ENCODE assay signal across 1 cellular context in the genomic region with DNA sequence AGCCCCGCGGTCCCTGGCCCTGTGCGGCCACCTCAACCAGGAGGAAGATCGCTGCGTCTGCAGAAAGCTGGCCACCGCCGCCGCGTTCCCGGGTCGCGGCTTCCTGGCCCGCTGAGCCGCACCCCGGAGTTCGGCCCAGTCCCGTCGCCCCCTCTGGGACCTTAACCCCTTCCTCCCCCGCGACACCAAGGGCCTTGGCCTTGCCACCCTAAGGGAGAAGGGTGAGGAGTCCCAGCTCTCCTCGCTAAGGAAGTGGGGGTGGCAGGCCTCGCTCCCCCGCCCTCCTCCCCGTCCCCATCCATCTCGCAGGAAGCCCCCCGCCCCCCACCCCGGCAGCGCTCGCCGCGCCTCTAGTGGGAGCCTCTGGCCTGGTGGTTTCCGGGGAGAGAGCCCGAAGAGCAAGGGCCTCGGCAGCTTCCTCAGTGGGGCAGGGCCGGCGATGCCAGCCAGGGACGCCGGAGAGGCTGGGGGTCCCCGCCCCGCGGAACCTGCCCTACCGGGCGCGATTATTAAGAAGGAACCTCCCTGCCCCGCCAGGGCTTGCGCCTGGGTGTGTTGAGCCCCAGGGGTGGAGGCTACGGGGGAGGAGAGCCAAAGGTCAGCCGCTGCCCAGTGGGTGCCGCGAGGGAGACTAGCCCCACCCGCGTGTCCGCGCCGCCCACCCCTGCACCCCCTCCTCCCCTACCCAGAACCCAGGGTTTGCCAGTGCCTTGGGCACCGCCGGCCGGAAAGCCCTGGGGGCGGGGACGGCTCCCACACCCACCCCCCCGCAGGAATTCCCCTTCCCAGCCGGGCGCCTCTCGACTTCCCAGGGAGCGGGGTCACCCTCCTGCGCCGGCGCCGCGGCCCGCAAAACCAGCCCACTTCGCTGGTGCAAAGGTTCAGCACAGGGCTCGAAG.
TF ChIP-seq lines count a peak whose summit lies in the region.

No MANE protein-coding gene starts in this region.

TF ChIP-seq in K562, 482 proteins besides CTCF, POLR2A, EP300 and RAD21 (continued from another document and continues in another):
- TF ChIP-seq ZBTB49 (CRISPR knock-in tag; IDR thresholded peaks at IDR 0.05; ENCODE audit: borderline replicate concordance) (no peak), ZNF766 (CRISPR knock-in tag; conservative IDR thresholded peaks at IDR 0.05) (no peak), SNIP1 (IDR thresholded peaks at IDR 0.05; ENCODE audit: low read depth) (no peak), ARID2 (IDR thresholded peaks at IDR 0.05) (no peak), ZNF311 (CRISPR knock-in tag; IDR thresholded peaks at IDR 0.05) (no peak), DPF2 (IDR thresholded peaks at IDR 0.05) (no peak), NR1H2 (CRISPR knock-in tag; IDR thresholded peaks at IDR 0.05) (no peak), MEF2D (tag; conservative IDR thresholded peaks at IDR 0.05; ENCODE audit: low read depth) (no peak), KLF1 (tag; IDR thresholded peaks at IDR 0.05) (no peak), RFX5 (IDR thresholded peaks at IDR 0.05; ENCODE audit: low read depth, low read length) (no peak), ZNF24 (IDR thresholded peaks at IDR 0.05) (no peak), TSC22D4 (tag; IDR thresholded peaks at IDR 0.05) (no peak), NFIX (CRISPR knock-in tag; IDR thresholded peaks at IDR 0.05; ENCODE audit: low read depth) (no peak), L3MBTL2 (IDR thresholded peaks at IDR 0.05) (no peak), PHF20 (IDR thresholded peaks at IDR 0.05; ENCODE audit: partially characterized antibody) (no peak), TARDBP (IDR thresholded peaks at IDR 0.05) (no peak), STAG1 (CRISPR knock-in tag; IDR thresholded peaks at IDR 0.05; ENCODE audit: borderline replicate concordance) (no peak), TCF7L2 (IDR thresholded peaks at IDR 0.05; ENCODE audit: low read depth, low read length) (no peak), ARNT (IDR thresholded peaks at IDR 0.05) (no peak), ZFX (CRISPR knock-in tag; IDR thresholded peaks at IDR 0.05) (peak; percentile 58), VEZF1 (CRISPR knock-in tag; IDR thresholded peaks at IDR 0.05) (peak; percentile 84), ZNF445 (CRISPR knock-in tag; IDR thresholded peaks at IDR 0.05; ENCODE audit: low read depth) (no peak), SP2 (IDR thresholded peaks at IDR 0.05; ENCODE audit: extremely low read depth, low read depth, low read length, poor library complexity, severe bottlenecking) (no peak), HSF4 (CRISPR knock-in tag; IDR thresholded peaks at IDR 0.05; ENCODE audit: borderline replicate concordance) (no peak), KAT2B (IDR thresholded peaks at IDR 0.05; ENCODE audit: low read depth, low read length) (no peak), RBM25 (IDR thresholded peaks at IDR 0.05; ENCODE audit: low read depth, low read length, severe bottlenecking) (no peak), RUNX1 (IDR thresholded peaks at IDR 0.05; ENCODE audit: low read depth) (no peak), RBM34 (IDR thresholded peaks at IDR 0.05; ENCODE audit: borderline replicate concordance, insufficient read depth, low read length) (no peak), POLR3G (IDR thresholded peaks at IDR 0.05; ENCODE audit: extremely low read depth, insufficient read length, insufficient replicate concordance) (no peak), E4F1 (CRISPR knock-in tag; IDR thresholded peaks at IDR 0.05; ENCODE audit: borderline replicate concordance) (no peak), SIX5 (IDR thresholded peaks at IDR 0.05; ENCODE audit: borderline replicate concordance in 1 of 2, insufficient read depth in 1 of 2, low read depth in 1 of 2, low read length in 2 of 2) (no peak), ARID1B (IDR thresholded peaks at IDR 0.05) (no peak), TAF15 (IDR thresholded peaks at IDR 0.05; ENCODE audit: low read depth, low read length) (no peak), TEAD2 (tag; IDR thresholded peaks at IDR 0.05) (peak; percentile 76; the same call in 1 of the 2 replicates), POLR2AphosphoS2 (IDR thresholded peaks at IDR 0.05; ENCODE audit: low read length) (no peak; the same call in none of the 2 replicates), TAF1 (IDR thresholded peaks at IDR 0.05; ENCODE audit: control insufficient read depth, extremely low read depth, insufficient read depth, low read length, severe bottlenecking) (peak; percentile 20), ZSCAN32 (CRISPR knock-in tag; IDR thresholded peaks at IDR 0.05) (no peak)
- TF ChIP-seq, protein P1, sequence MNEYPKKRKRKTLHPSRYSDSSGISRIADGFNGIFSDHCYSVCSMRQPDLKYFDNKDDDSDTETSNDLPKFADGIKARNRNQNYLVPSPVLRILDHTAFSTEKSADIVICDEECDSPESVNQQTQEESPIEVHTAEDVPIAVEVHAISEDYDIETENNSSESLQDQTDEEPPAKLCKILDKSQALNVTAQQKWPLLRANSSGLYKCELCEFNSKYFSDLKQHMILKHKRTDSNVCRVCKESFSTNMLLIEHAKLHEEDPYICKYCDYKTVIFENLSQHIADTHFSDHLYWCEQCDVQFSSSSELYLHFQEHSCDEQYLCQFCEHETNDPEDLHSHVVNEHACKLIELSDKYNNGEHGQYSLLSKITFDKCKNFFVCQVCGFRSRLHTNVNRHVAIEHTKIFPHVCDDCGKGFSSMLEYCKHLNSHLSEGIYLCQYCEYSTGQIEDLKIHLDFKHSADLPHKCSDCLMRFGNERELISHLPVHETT (CRISPR knock-in tag; conservative IDR thresholded peaks at IDR 0.05 in 1 of 2, IDR thresholded peaks at IDR 0.05 in 1 of 2), result no peak
- TF ChIP-seq, protein P2, sequence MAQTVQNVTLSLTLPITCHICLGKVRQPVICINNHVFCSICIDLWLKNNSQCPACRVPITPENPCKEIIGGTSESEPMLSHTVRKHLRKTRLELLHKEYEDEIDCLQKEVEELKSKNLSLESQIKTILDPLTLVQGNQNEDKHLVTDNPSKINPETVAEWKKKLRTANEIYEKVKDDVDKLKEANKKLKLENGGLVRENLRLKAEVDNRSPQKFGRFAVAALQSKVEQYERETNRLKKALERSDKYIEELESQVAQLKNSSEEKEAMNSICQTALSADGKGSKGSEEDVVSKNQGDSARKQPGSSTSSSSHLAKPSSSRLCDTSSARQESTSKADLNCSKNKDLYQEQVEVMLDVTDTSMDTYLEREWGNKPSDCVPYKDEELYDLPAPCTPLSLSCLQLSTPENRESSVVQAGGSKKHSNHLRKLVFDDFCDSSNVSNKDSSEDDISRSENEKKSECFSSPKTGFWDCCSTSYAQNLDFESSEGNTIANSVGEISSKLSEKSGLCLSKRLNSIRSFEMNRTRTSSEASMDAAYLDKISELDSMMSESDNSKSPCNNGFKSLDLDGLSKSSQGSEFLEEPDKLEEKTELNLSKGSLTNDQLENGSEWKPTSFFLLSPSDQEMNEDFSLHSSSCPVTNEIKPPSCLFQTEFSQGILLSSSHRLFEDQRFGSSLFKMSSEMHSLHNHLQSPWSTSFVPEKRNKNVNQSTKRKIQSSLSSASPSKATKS (CRISPR knock-in tag; IDR thresholded peaks at IDR 0.05), result no peak
- TF ChIP-seq, protein P3, sequence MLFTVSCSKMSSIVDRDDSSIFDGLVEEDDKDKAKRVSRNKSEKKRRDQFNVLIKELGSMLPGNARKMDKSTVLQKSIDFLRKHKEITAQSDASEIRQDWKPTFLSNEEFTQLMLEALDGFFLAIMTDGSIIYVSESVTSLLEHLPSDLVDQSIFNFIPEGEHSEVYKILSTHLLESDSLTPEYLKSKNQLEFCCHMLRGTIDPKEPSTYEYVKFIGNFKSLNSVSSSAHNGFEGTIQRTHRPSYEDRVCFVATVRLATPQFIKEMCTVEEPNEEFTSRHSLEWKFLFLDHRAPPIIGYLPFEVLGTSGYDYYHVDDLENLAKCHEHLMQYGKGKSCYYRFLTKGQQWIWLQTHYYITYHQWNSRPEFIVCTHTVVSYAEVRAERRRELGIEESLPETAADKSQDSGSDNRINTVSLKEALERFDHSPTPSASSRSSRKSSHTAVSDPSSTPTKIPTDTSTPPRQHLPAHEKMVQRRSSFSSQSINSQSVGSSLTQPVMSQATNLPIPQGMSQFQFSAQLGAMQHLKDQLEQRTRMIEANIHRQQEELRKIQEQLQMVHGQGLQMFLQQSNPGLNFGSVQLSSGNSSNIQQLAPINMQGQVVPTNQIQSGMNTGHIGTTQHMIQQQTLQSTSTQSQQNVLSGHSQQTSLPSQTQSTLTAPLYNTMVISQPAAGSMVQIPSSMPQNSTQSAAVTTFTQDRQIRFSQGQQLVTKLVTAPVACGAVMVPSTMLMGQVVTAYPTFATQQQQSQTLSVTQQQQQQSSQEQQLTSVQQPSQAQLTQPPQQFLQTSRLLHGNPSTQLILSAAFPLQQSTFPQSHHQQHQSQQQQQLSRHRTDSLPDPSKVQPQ (CRISPR knock-in tag; IDR thresholded peaks at IDR 0.05; ENCODE audit: borderline replicate concordance), result no peak
- TF ChIP-seq, protein P4, sequence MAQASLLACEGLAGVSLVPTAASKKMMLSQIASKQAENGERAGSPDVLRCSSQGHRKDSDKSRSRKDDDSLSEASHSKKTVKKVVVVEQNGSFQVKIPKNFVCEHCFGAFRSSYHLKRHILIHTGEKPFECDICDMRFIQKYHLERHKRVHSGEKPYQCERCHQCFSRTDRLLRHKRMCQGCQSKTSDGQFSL (CRISPR knock-in tag; IDR thresholded peaks at IDR 0.05), result peak; percentile 38; the same call in 1 of the 2 replicates
- TF ChIP-seq, protein P4 (tag; IDR thresholded peaks at IDR 0.05), result no peak; a peak in 2 of 4 replicates
- TF ChIP-seq, protein P5, sequence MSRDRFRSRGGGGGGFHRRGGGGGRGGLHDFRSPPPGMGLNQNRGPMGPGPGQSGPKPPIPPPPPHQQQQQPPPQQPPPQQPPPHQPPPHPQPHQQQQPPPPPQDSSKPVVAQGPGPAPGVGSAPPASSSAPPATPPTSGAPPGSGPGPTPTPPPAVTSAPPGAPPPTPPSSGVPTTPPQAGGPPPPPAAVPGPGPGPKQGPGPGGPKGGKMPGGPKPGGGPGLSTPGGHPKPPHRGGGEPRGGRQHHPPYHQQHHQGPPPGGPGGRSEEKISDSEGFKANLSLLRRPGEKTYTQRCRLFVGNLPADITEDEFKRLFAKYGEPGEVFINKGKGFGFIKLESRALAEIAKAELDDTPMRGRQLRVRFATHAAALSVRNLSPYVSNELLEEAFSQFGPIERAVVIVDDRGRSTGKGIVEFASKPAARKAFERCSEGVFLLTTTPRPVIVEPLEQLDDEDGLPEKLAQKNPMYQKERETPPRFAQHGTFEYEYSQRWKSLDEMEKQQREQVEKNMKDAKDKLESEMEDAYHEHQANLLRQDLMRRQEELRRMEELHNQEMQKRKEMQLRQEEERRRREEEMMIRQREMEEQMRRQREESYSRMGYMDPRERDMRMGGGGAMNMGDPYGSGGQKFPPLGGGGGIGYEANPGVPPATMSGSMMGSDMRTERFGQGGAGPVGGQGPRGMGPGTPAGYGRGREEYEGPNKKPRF (IDR thresholded peaks at IDR 0.05; ENCODE audit: low read depth, low read length), result no peak
- TF ChIP-seq, protein P6, sequence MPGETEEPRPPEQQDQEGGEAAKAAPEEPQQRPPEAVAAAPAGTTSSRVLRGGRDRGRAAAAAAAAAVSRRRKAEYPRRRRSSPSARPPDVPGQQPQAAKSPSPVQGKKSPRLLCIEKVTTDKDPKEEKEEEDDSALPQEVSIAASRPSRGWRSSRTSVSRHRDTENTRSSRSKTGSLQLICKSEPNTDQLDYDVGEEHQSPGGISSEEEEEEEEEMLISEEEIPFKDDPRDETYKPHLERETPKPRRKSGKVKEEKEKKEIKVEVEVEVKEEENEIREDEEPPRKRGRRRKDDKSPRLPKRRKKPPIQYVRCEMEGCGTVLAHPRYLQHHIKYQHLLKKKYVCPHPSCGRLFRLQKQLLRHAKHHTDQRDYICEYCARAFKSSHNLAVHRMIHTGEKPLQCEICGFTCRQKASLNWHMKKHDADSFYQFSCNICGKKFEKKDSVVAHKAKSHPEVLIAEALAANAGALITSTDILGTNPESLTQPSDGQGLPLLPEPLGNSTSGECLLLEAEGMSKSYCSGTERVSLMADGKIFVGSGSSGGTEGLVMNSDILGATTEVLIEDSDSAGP (CRISPR knock-in tag; IDR thresholded peaks at IDR 0.05), result no peak
